ENCODE assay signal across 2 cellular contexts in the genomic region with DNA sequence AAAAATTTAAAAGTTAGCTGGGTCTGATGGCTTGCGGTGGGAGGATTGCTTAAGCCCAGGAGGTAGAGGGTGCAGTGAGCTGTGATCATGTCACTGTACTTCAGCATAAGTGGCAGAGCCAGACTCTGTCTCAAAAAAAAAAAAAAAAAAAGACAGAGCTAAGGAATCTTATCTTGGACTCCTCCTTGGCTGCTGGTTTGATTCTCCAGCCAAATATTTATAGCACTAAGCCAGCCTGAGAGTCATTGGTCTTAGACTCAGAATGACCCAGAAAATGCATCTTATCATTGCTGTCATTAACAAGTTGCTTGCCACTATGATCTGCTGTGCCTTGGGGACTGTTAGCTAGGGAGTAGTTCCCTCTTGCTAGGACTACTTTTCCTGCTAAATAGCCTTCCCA.
TF ChIP-seq lines count a peak whose summit lies in the region.

No MANE protein-coding gene starts in this region.

TF ChIP-seq in SK-N-SH treated with all-trans-retinoic acid at 6 μM for 48 hours, 23 proteins besides CTCF, POLR2A, EP300 and RAD21 (continued from another document):
- TF ChIP-seq, protein P1, sequence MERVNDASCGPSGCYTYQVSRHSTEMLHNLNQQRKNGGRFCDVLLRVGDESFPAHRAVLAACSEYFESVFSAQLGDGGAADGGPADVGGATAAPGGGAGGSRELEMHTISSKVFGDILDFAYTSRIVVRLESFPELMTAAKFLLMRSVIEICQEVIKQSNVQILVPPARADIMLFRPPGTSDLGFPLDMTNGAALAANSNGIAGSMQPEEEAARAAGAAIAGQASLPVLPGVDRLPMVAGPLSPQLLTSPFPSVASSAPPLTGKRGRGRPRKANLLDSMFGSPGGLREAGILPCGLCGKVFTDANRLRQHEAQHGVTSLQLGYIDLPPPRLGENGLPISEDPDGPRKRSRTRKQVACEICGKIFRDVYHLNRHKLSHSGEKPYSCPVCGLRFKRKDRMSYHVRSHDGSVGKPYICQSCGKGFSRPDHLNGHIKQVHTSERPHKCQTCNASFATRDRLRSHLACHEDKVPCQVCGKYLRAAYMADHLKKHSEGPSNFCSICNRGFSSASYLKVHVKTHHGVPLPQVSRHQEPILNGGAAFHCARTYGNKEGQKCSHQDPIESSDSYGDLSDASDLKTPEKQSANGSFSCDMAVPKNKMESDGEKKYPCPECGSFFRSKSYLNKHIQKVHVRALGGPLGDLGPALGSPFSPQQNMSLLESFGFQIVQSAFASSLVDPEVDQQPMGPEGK (CRISPR knock-in tag; IDR thresholded peaks at IDR 0.05; ENCODE audit: borderline replicate concordance): no peak
- TF ChIP-seq, protein P2, sequence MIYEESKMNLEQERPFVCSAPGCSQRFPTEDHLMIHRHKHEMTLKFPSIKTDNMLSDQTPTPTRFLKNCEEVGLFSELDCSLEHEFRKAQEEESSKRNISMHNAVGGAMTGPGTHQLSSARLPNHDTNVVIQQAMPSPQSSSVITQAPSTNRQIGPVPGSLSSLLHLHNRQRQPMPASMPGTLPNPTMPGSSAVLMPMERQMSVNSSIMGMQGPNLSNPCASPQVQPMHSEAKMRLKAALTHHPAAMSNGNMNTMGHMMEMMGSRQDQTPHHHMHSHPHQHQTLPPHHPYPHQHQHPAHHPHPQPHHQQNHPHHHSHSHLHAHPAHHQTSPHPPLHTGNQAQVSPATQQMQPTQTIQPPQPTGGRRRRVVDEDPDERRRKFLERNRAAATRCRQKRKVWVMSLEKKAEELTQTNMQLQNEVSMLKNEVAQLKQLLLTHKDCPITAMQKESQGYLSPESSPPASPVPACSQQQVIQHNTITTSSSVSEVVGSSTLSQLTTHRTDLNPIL (CRISPR knock-in tag; IDR thresholded peaks at IDR 0.05; ENCODE audit: low read depth): no peak
- TF ChIP-seq, protein P3, sequence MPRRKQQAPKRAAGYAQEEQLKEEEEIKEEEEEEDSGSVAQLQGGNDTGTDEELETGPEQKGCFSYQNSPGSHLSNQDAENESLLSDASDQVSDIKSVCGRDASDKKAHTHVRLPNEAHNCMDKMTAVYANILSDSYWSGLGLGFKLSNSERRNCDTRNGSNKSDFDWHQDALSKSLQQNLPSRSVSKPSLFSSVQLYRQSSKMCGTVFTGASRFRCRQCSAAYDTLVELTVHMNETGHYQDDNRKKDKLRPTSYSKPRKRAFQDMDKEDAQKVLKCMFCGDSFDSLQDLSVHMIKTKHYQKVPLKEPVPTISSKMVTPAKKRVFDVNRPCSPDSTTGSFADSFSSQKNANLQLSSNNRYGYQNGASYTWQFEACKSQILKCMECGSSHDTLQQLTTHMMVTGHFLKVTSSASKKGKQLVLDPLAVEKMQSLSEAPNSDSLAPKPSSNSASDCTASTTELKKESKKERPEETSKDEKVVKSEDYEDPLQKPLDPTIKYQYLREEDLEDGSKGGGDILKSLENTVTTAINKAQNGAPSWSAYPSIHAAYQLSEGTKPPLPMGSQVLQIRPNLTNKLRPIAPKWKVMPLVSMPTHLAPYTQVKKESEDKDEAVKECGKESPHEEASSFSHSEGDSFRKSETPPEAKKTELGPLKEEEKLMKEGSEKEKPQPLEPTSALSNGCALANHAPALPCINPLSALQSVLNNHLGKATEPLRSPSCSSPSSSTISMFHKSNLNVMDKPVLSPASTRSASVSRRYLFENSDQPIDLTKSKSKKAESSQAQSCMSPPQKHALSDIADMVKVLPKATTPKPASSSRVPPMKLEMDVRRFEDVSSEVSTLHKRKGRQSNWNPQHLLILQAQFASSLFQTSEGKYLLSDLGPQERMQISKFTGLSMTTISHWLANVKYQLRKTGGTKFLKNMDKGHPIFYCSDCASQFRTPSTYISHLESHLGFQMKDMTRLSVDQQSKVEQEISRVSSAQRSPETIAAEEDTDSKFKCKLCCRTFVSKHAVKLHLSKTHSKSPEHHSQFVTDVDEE (CRISPR knock-in tag; IDR thresholded peaks at IDR 0.05): no peak
- no peak for TF ChIP-seq TOX (CRISPR knock-in tag; IDR thresholded peaks at IDR 0.05; ENCODE audit: borderline replicate concordance)
- TF ChIP-seq ESRRG (CRISPR knock-in tag; IDR thresholded peaks at IDR 0.05): no peak
- no peak for TF ChIP-seq ISL1 (CRISPR knock-in tag; IDR thresholded peaks at IDR 0.05)
- no peak for TF ChIP-seq ZNF565 (CRISPR knock-in tag; conservative IDR thresholded peaks at IDR 0.05; ENCODE audit: low read depth)
- TF ChIP-seq OSR1 (CRISPR knock-in tag; IDR thresholded peaks at IDR 0.05): no peak
- TF ChIP-seq, protein P4, sequence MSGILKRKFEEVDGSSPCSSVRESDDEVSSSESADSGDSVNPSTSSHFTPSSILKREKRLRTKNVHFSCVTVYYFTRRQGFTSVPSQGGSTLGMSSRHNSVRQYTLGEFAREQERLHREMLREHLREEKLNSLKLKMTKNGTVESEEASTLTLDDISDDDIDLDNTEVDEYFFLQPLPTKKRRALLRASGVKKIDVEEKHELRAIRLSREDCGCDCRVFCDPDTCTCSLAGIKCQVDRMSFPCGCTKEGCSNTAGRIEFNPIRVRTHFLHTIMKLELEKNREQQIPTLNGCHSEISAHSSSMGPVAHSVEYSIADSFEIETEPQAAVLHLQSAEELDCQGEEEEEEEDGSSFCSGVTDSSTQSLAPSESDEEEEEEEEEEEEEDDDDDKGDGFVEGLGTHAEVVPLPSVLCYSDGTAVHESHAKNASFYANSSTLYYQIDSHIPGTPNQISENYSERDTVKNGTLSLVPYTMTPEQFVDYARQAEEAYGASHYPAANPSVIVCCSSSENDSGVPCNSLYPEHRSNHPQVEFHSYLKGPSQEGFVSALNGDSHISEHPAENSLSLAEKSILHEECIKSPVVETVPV (CRISPR knock-in tag; IDR thresholded peaks at IDR 0.05): no peak
- no peak for TF ChIP-seq ZFP3 (CRISPR knock-in tag; IDR thresholded peaks at IDR 0.05)
TF ChIP-seq in SK-N-SH treated with all-trans-retinoic acid at 6 μM for 48 hours: peak in this region for 0.

TF ChIP-seq in SK-N-SH, 30 proteins besides CTCF, POLR2A, EP300 and RAD21 (continued from another document):
- TF ChIP-seq, protein P5, sequence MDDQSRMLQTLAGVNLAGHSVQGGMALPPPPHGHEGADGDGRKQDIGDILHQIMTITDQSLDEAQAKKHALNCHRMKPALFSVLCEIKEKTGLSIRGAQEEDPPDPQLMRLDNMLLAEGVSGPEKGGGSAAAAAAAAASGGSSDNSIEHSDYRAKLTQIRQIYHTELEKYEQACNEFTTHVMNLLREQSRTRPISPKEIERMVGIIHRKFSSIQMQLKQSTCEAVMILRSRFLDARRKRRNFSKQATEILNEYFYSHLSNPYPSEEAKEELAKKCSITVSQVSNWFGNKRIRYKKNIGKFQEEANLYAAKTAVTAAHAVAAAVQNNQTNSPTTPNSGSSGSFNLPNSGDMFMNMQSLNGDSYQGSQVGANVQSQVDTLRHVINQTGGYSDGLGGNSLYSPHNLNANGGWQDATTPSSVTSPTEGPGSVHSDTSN (IDR thresholded peaks at IDR 0.05): no peak
- TF ChIP-seq, protein P6, sequence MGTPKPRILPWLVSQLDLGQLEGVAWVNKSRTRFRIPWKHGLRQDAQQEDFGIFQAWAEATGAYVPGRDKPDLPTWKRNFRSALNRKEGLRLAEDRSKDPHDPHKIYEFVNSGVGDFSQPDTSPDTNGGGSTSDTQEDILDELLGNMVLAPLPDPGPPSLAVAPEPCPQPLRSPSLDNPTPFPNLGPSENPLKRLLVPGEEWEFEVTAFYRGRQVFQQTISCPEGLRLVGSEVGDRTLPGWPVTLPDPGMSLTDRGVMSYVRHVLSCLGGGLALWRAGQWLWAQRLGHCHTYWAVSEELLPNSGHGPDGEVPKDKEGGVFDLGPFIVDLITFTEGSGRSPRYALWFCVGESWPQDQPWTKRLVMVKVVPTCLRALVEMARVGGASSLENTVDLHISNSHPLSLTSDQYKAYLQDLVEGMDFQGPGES (IDR thresholded peaks at IDR 0.05; ENCODE audit: low read depth, low read length): no peak
- TF ChIP-seq GABPA (IDR thresholded peaks at IDR 0.05; ENCODE audit: low read depth): no peak
- no peak for TF ChIP-seq SMC3 (IDR thresholded peaks at IDR 0.05; ENCODE audit: low read depth, low read length)
- TF ChIP-seq, protein P7, sequence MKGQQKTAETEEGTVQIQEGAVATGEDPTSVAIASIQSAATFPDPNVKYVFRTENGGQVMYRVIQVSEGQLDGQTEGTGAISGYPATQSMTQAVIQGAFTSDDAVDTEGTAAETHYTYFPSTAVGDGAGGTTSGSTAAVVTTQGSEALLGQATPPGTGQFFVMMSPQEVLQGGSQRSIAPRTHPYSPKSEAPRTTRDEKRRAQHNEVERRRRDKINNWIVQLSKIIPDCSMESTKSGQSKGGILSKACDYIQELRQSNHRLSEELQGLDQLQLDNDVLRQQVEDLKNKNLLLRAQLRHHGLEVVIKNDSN (IDR thresholded peaks at IDR 0.05; ENCODE audit: borderline replicate concordance, low read depth): no peak
- no peak for TF ChIP-seq RCOR1 (IDR thresholded peaks at IDR 0.05; ENCODE audit: low read length)
- TF ChIP-seq MEF2A (IDR thresholded peaks at IDR 0.05; ENCODE audit: borderline replicate concordance, low read depth): no peak
